In the genomic region with DNA sequence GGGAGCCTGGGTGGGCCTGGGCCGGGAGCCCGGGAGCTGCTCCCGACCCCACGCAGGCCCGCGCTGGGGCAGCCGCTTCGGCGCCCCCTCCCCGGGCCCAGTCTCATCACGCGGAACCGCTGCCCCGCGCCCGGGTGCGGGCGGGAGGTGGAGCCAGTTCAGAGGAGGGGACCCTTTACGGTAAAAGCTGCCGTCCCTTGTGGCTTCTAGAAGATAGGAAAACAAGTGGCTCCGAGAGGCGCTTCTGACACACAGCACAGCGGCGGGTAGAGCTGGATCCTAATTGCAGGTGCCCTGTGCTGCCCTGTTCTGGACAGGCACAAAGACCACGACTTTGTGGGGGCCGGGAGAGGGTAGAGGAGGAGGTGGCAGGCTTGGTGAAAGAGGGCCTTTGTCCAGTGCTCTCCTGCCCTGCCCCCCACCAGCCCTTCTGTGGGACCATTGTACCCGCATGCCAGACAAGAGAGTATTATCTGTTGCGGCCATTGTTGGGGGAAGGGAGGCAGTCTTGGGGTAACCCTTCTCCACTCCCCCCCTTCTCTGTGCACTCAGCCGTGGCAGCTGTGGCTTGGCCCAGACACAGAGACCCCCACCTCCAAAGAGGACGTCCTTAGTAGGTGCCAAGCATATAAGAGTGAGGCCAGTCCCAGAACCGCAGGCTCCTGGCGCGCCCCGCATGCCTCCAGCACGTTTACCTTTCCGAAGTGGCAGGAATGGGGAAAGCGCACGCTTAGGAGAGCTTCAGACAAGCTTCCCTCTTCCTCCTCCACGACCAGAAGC, we compare ENCODE assay signal across 8 cellular contexts. TPM values are rescaled to one million over a fixed set of nuclear protein-coding genes. Genes with fewer than 3 reads are reported as not detected.
DNase-seq lines count a peak whose midpoint lies in the region; ATAC-seq and TF ChIP-seq lines count a peak whose summit lies in the region.

No MANE protein-coding gene starts in this region.

- H3K4me1 Mint-ChIP-seq in activated naive CD8-positive, alpha-beta T cell treated with anti-CD3 and anti-CD28 coated beads, Interleukin-2, amount 10 ng/mL, durations not matched to agents 7 days and 5 days: peaks cover 32% of the 10 kb centered on the region

- H3K27ac ChIP-seq in C4-2B: peak overlapping the region; percentile 84
- H3K27ac ChIP-seq in Panc1 (ENCODE audit: low read length): peak overlapping the region; percentile 77
- H3K27ac ChIP-seq in sigmoid colon: peak overlapping the region; percentile 91 to 99 (median 93)

- peaks cover 23% of the 10 kb centered on the region for H3K4me1 ChIP-seq in Panc1 (ENCODE audit: control insufficient read depth, insufficient read depth, low read length)
- H3K4me1 ChIP-seq in sigmoid colon: peaks cover 0 to 61% (median 52%) of the 10 kb centered on the region in 4 donors

- WGBS in sigmoid colon, 2 donors: 22 to 23% methylated on average over 39 of the region's 39 CpGs

- no peak for TF ChIP-seq CTCF in C4-2B (conservative IDR thresholded peaks at IDR 0.05)
- TF ChIP-seq CTCF in Panc1 (IDR thresholded peaks at IDR 0.05): no peak
- TF ChIP-seq CTCF in sigmoid colon (IDR thresholded peaks at IDR 0.05): no peak

- in situ Hi-C loops in Panc1 (cut with HindIII; ENCODE audit: low pct_unique_long_range_greater_than_20kb, low sequenced_read_pairs): no loop called here

- H3K36me3 ChIP-seq in Panc1 (ENCODE audit: control insufficient read depth, insufficient read depth, low read length): no peaks in the 10 kb centered on the region; the same call in 1 of the 2 replicates
- H3K36me3 ChIP-seq in sigmoid colon: peaks cover 0 to 36% (median 6%) of the 10 kb centered on the region in 4 donors

- CTCF ChIA-PET in Panc1 (lab: Charles Lee): interaction anchor here (0.5 kb wide), 1 partner anchor 255 kb away, joined by 4 read pairs; no protein-coding TSS in a partner anchor

- no peak for TF ChIP-seq EP300 in sigmoid colon (IDR thresholded peaks at IDR 0.05)

- POLR2A ChIA-PET in Panc1 (lab: Charles Lee): no interaction called here
- POLR2A ChIA-PET in activated naive CD8-positive, alpha-beta T cell treated with anti-CD3 and anti-CD28 coated beads, Interleukin-2, amount 10 ng/mL, durations not matched to agents 7 days and 5 days (lab: Charles Lee): interaction anchor here (0.8 to 6.3 kb wide), 18 partner anchors 10 to 278 kb away, joined by 3 to 87 read pairs (median 4); a partner anchor contains a TSS

- H3K9me3 ChIP-seq in Panc1 (ENCODE audit: control insufficient read depth, insufficient read depth, low read depth, low read length): no peaks in the 10 kb centered on the region
- H3K9me3 ChIP-seq in sigmoid colon: no peaks in the 10 kb centered on the region

- intact Hi-C loops in Panc1 (cut with micrococcal nuclease; ENCODE audit: unreplicated experiment) (no loop called here), sigmoid colon (cut with DNase I) (loop anchor here (2.0 to 10.0 kb wide), 4 partner anchors 49 to 233 kb away; a partner anchor contains a TSS)

- no TSS peak for BruUV-seq in Panc1 (replicated peaks; lab: Mats Ljungman, UMichigan)

- H3K4me3 ChIP-seq in Panc1 (ENCODE audit: low read depth in 2 of 2, low read length in 2 of 2) (peak overlapping the region; percentile 83 to 86), sigmoid colon (peak overlapping the region; percentile 82 to 96 (median 88))

- H3K27me3 ChIP-seq in Panc1 (ENCODE audit: control insufficient read depth, insufficient read depth, low read length) (no peaks in the 10 kb centered on the region), sigmoid colon (no peaks in the 10 kb centered on the region)

- H3K4me3 Mint-ChIP-seq in activated naive CD8-positive, alpha-beta T cell treated with anti-CD3 and anti-CD28 coated beads, Interleukin-2, amount 10 ng/mL, durations not matched to agents 7 days and 5 days: peak overlapping the region; percentile 87

- H3K36me3 Mint-ChIP-seq in activated naive CD8-positive, alpha-beta T cell treated with anti-CD3 and anti-CD28 coated beads, Interleukin-2, amount 10 ng/mL, durations not matched to agents 7 days and 5 days: peaks cover 16% of the 10 kb centered on the region

- H3K9me3 Mint-ChIP-seq in activated naive CD8-positive, alpha-beta T cell treated with anti-CD3 and anti-CD28 coated beads, Interleukin-2, amount 10 ng/mL, durations not matched to agents 7 days and 5 days: no peaks in the 10 kb centered on the region

- H3K27ac Mint-ChIP-seq in activated naive CD8-positive, alpha-beta T cell treated with anti-CD3 and anti-CD28 coated beads, Interleukin-2, amount 10 ng/mL, durations not matched to agents 7 days and 5 days: peak overlapping the region; percentile 83

- TF ChIP-seq POLR2A in sigmoid colon (IDR thresholded peaks at IDR 0.05): no peak

- no peak for DNase-seq in Panc1 (ENCODE audit: low read depth, low spot score)
- no peak for DNase-seq in activated naive CD8-positive, alpha-beta T cell treated with anti-CD3 and anti-CD28 coated beads, Interleukin-2, amount 10 ng/mL, durations not matched to agents 7 days and 5 days
- DNase-seq in hypothalamus (lab: John Stamatoyannopoulos, UW): peak; percentile 31 to 98 (median 88)
- DNase-seq in sigmoid colon: peak; percentile 85
- no peak for DNase-seq in NCI-H446 (lab: John Stamatoyannopoulos, UW)
- DNase-seq in ecto neural progenitor cell (ENCODE audit: low spot score): no peak

- H3K27me3 Mint-ChIP-seq in activated naive CD8-positive, alpha-beta T cell treated with anti-CD3 and anti-CD28 coated beads, Interleukin-2, amount 10 ng/mL, durations not matched to agents 7 days and 5 days: no peaks in the 10 kb centered on the region

- ATAC-seq in GM21390 (IDR thresholded peaks at IDR 0.05; ENCODE audit: unreplicated experiment): peak; percentile 8
- peak; percentile 7 for ATAC-seq in Panc1
- ATAC-seq in activated naive CD8-positive, alpha-beta T cell treated with anti-CD3 and anti-CD28 coated beads, Interleukin-2, amount 10 ng/mL, durations not matched to agents 7 days and 5 days (ENCODE audit: low read depth): no peak

RNA-seq across cellular contexts. Expression of a gene that starts 0.7 kb away (rescaled TPM):
- total RNA-seq in Panc1 (2021; ENCODE audit: unreplicated experiment) (79.9 TPM), sigmoid colon (10 to 100 TPM; 52.0 to 71.3 (median 65.2) TPM)
- 103 TPM for polyA plus RNA-seq in Panc1 (2012; ENCODE audit: insufficient read length)
- 10 to 100 TPM; 75.8 to 83.0 TPM for total RNA-seq in activated naive CD8-positive, alpha-beta T cell treated with anti-CD3 and anti-CD28 coated beads, Interleukin-2, amount 10 ng/mL, durations not matched to agents 7 days and 5 days
- 10 to 100 TPM; 24.0 to 48.0 (median 25.2) TPM for polyA plus RNA-seq in sigmoid colon

RNA-seq across cellular contexts. Expression of a gene that starts 36.9 kb away (rescaled TPM):
- 0.69 TPM for total RNA-seq in Panc1 (2021; ENCODE audit: unreplicated experiment)
- polyA plus RNA-seq in Panc1 (2012; ENCODE audit: insufficient read length): 0.94 TPM
- under 1 TPM; 0.65 to 0.72 TPM for total RNA-seq in activated naive CD8-positive, alpha-beta T cell treated with anti-CD3 and anti-CD28 coated beads, Interleukin-2, amount 10 ng/mL, durations not matched to agents 7 days and 5 days
- total RNA-seq in sigmoid colon: 1 to 10 TPM; 1.4 to 2.2 (median 1.6) TPM
- under 1 TPM in 1 of 3 donors, not detected in 2; 0.41 TPM for polyA plus RNA-seq in sigmoid colon

RNA-seq across cellular contexts. Expression of a gene that starts 48.6 kb away (rescaled TPM):
- total RNA-seq in Panc1 (2021; ENCODE audit: unreplicated experiment) (225 TPM), sigmoid colon (10 to 100 TPM; 41.0 to 56.2 (median 44.7) TPM)
- polyA plus RNA-seq in Panc1 (2012; ENCODE audit: insufficient read length): 176 TPM
- total RNA-seq in activated naive CD8-positive, alpha-beta T cell treated with anti-CD3 and anti-CD28 coated beads, Interleukin-2, amount 10 ng/mL, durations not matched to agents 7 days and 5 days: 100 to 1,000 TPM; 142 to 153 TPM
- polyA plus RNA-seq in sigmoid colon: 10 to 100 TPM; 27.0 to 55.1 (median 33.3) TPM

RNA-seq across cellular contexts. Expression of a gene that starts 49.9 kb away (rescaled TPM):
- total RNA-seq in Panc1 (2021; ENCODE audit: unreplicated experiment) (72.0 TPM), sigmoid colon (10 to 100 TPM; 46.7 to 57.1 (median 49.6) TPM)
- polyA plus RNA-seq in Panc1 (2012; ENCODE audit: insufficient read length): 76.8 TPM
- total RNA-seq in activated naive CD8-positive, alpha-beta T cell treated with anti-CD3 and anti-CD28 coated beads, Interleukin-2, amount 10 ng/mL, durations not matched to agents 7 days and 5 days: 10 to 100 TPM; 86.7 to 93.7 TPM
- 10 to 100 TPM; 90.1 to 91.6 (median 90.1) TPM for polyA plus RNA-seq in sigmoid colon

RNA-seq across cellular contexts. Expression of a gene that starts 52.6 kb away (rescaled TPM):
- total RNA-seq in Panc1 (2021; ENCODE audit: unreplicated experiment): 22.4 TPM
- 31.7 TPM for polyA plus RNA-seq in Panc1 (2012; ENCODE audit: insufficient read length)
- 10 to 100 TPM; 19.8 to 27.2 TPM for total RNA-seq in activated naive CD8-positive, alpha-beta T cell treated with anti-CD3 and anti-CD28 coated beads, Interleukin-2, amount 10 ng/mL, durations not matched to agents 7 days and 5 days
- total RNA-seq in sigmoid colon: 10 to 100 TPM; 28.5 to 35.4 (median 30.8) TPM
- polyA plus RNA-seq in sigmoid colon: 10 to 100 TPM; 32.6 to 34.8 (median 34.2) TPM

Comparison
In these comparisons a context has a peak if more than half of its experiments do, and no peak if none do; other contexts are left out.
1. DNase-seq: peak in hypothalamus (51 of 51) and sigmoid colon (single experiment); none in Panc1 (single experiment), activated naive CD8-positive, alpha-beta T cell treated with anti-CD3 and anti-CD28 coated beads, Interleukin-2, amount 10 ng/mL, durations not matched to agents 7 days and 5 days (single experiment), NCI-H446 (0 of 2) and ecto neural progenitor cell (single experiment).
2. Peak in every context shown above with its lines, with median percentiles within 50 percentile points of each other: H3K27ac ChIP-seq.